Comparison of ENCODE assay signal across 23 cellular contexts in the genomic region with DNA sequence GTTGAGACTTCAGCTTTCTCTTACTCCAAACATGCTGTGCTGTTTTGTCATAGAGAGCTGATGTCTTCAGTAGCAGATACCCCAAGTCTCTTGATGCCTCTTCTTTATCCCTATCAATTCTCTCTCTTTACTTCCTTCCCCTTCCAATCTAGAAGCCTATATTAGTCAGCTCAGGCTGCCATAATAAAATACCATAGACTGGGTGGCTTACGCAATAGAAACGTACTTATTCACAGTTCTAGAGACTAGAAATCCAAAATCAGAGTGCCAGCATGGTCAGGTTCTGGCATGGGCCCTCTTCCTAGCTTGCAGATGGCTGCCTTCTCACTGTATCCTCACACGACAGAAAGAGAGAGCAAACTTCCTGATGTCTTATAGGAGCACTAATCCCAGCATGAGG.
"Had no signal": no experiment of that assay in that cellular context is flagged by ENCODE, and none has a peak within 500 bp of the region (broad histone marks: within the 10 kb centered on the region; RNA-seq: fewer than 3 reads in every experiment).

No MANE protein-coding gene starts in this region.

- H3K4me1 ChIP-seq: adrenal gland, breast epithelium, esophagus squamous epithelium, parathyroid adenoma, uterus had no signal

- H3K27ac ChIP-seq: adrenal gland, breast epithelium, coronary artery, esophagus squamous epithelium, heart left ventricle, neutrophil, parathyroid adenoma, tibial nerve, uterus, WERI-Rb-1 had no signal

- H3K27me3 ChIP-seq: adrenal gland, breast epithelium, esophagus squamous epithelium, heart left ventricle, neutrophil, tibial nerve, uterus had no signal

- H3K27me3 Mint-ChIP-seq: activated naive CD8-positive, alpha-beta T cell; stimulated activated naive CD8-positive, alpha-beta T cell treated with anti-CD3 and anti-CD28 coated beads, Interleukin-15, amount 100 ng/mL, for 72 hours had no signal

- H3K4me3 Mint-ChIP-seq: activated naive CD8-positive, alpha-beta T cell; nephron; stimulated activated effector memory CD8-positive, alpha-beta T cell treated with anti-CD3 and anti-CD28 coated beads, Interleukin-12 subunit alpha, Interleukin-12 subunit beta, amount 100 ng/mL, for 72 hours; stimulated activated naive CD8-positive, alpha-beta T cell treated with anti-CD3 and anti-CD28 coated beads, Interleukin-15, amount 100 ng/mL, for 72 hours; T-helper 2 cell treated with Interferon-gamma antibody and Interleukin-4, amounts not matched to agents 5 μg/mL and 100 μg/mL, for 36 hours had no signal

- H3K9ac ChIP-seq: parathyroid adenoma had no signal

- H2AFZ ChIP-seq: parathyroid adenoma had no signal

- H3K36me3 ChIP-seq: breast epithelium, uterus had no signal

- DNase-seq: activated CD4-positive, CD25-positive, alpha-beta regulatory T cell treated with anti-CD3 and anti-CD28 coated beads, Interleukin-2, amount 50 U/mL, for 72 hours; activated naive CD4-positive, alpha-beta T cell; activated T-cell treated with anti-CD3 and anti-CD28 coated beads, Interleukin-2, amount 50 U/mL, for 1 hour; adrenal gland; esophagus squamous epithelium; left colon; mesenchymal stem cell; stimulated activated CD4-positive, alpha-beta T cell treated with anti-CD3 and anti-CD28 coated beads, Interleukin-1b, Interleukin-23, amount 100 ng/mL, for 48 hours; stimulated activated naive CD8-positive, alpha-beta T cell treated with anti-CD3 and anti-CD28 coated beads, Interleukin-15, amount 100 ng/mL, for 72 hours; uterus; WERI-Rb-1 had no signal

- H3K4me1 Mint-ChIP-seq: nephron had no signal

- FAIRE-seq: keratinocyte, TTC549 had no signal

- H3K9me3 ChIP-seq: adrenal gland, breast epithelium, neutrophil, tibial nerve, uterus had no signal

- H3K4me3 ChIP-seq: adrenal gland, breast epithelium, coronary artery, esophagus squamous epithelium, heart left ventricle, tibial nerve, uterus had no signal

- H3K27ac Mint-ChIP-seq: activated naive CD8-positive, alpha-beta T cell; nephron; stimulated activated effector memory CD8-positive, alpha-beta T cell treated with anti-CD3 and anti-CD28 coated beads, Interleukin-12 subunit alpha, Interleukin-12 subunit beta, amount 100 ng/mL, for 72 hours; stimulated activated naive CD8-positive, alpha-beta T cell treated with anti-CD3 and anti-CD28 coated beads, Interleukin-15, amount 100 ng/mL, for 72 hours; T-helper 2 cell treated with Interferon-gamma antibody and Interleukin-4, amounts not matched to agents 5 μg/mL and 100 μg/mL, for 36 hours had no signal

- H3K9me3 Mint-ChIP-seq: stimulated activated effector memory CD8-positive, alpha-beta T cell treated with anti-CD3 and anti-CD28 coated beads, Interleukin-12 subunit alpha, Interleukin-12 subunit beta, amount 100 ng/mL, for 72 hours; stimulated activated naive CD8-positive, alpha-beta T cell treated with anti-CD3 and anti-CD28 coated beads, Interleukin-15, amount 100 ng/mL, for 72 hours had no signal
